In genomic region chr17:66925811-66926500, GRCh38 we compare ENCODE assay signal across 20 cellular contexts. TPM values are rescaled to one million over a fixed set of nuclear protein-coding genes. Genes with fewer than 3 reads are reported as not detected.
"Had no signal": no experiment of that assay in that cellular context is flagged by ENCODE, and none has a peak within 500 bp of the region (broad histone marks: within the 10 kb centered on the region; RNA-seq: fewer than 3 reads in every experiment).

No MANE protein-coding gene starts in this region.

- H3K27me3 ChIP-seq: cardiac muscle cell had no signal

- H3K4me1 ChIP-seq: lower lobe of right lung, prostate gland had no signal

- H3K27ac Mint-ChIP-seq: activated CD4-positive, alpha-beta T cell treated with anti-CD3 and anti-CD28 coated beads, Interleukin-2, amount 10 ng/mL, durations not matched to agents 24 days and 14 days; activated CD8-positive, alpha-beta T cell treated with anti-CD3 and anti-CD28 coated beads, Interleukin-2, amount 10 ng/mL, durations not matched to agents 7 days and 5 days; activated naive CD4-positive, alpha-beta T cell treated with anti-CD3 and anti-CD28 coated beads, Interleukin-2, amount 50 U/mL, for 72 hours; endodermal cell; nephron; stimulated activated naive CD8-positive, alpha-beta T cell treated with anti-CD3 and anti-CD28 coated beads, Interleukin-15, amount 100 ng/mL, for 72 hours; type B pancreatic cell had no signal

- DNase-seq: activated CD4-positive, alpha-beta T cell treated with anti-CD3 and anti-CD28 coated beads, Interleukin-2, amount 10 ng/mL, durations not matched to agents 24 days and 14 days; activated CD4-positive, CD25-positive, alpha-beta regulatory T cell; activated CD8-positive, alpha-beta memory T cell treated with anti-CD3 and anti-CD28 coated beads, Interleukin-2, amount 50 U/mL, for 4 hours; activated CD8-positive, alpha-beta T cell treated with anti-CD3 and anti-CD28 coated beads, Interleukin-2, amount 10 ng/mL, durations not matched to agents 7 days and 5 days; activated effector memory CD4-positive, alpha-beta T cell treated with anti-CD3 and anti-CD28 coated beads, Interleukin-2, amount 50 U/mL, for 16 hours; activated T-cell treated with anti-CD3 and anti-CD28 coated beads, Interleukin-2, amount 50 U/mL, for 48 hours; dorsolateral prefrontal cortex; endodermal cell; head of caudate nucleus; lower lobe of right lung; right cardiac atrium; small intestine; stimulated activated naive CD8-positive, alpha-beta T cell treated with anti-CD3 and anti-CD28 coated beads, Interleukin-15, amount 100 ng/mL, for 72 hours had no signal

- H3K36me3 Mint-ChIP-seq: type B pancreatic cell had no signal

- H3K4me3 ChIP-seq: cardiac muscle cell, dorsolateral prefrontal cortex, lower lobe of right lung, prostate gland had no signal

- H3K36me3 ChIP-seq: cardiac muscle cell, lower lobe of right lung, prostate gland had no signal

- FAIRE-seq: frontal cortex, small intestine, TTC549 had no signal

- H3K9me3 Mint-ChIP-seq: activated CD4-positive, alpha-beta T cell treated with anti-CD3 and anti-CD28 coated beads, Interleukin-2, amount 10 ng/mL, durations not matched to agents 24 days and 14 days; type B pancreatic cell had no signal

- H3K27ac ChIP-seq: cardiac muscle cell, dorsolateral prefrontal cortex, lower lobe of right lung, prostate gland had no signal

- H3K4me3 Mint-ChIP-seq: activated CD4-positive, alpha-beta T cell treated with anti-CD3 and anti-CD28 coated beads, Interleukin-2, amount 10 ng/mL, durations not matched to agents 24 days and 14 days; activated CD8-positive, alpha-beta T cell treated with anti-CD3 and anti-CD28 coated beads, Interleukin-2, amount 10 ng/mL, durations not matched to agents 7 days and 5 days; endodermal cell; nephron; stimulated activated naive CD8-positive, alpha-beta T cell treated with anti-CD3 and anti-CD28 coated beads, Interleukin-15, amount 100 ng/mL, for 72 hours; type B pancreatic cell had no signal

- ATAC-seq: activated CD8-positive, alpha-beta T cell treated with anti-CD3 and anti-CD28 coated beads, Interleukin-2, amount 10 ng/mL, durations not matched to agents 7 days and 5 days; activated naive CD4-positive, alpha-beta T cell treated with anti-CD3 and anti-CD28 coated beads, Interleukin-2, amount 50 U/mL, for 72 hours; lower lobe of right lung; right cardiac atrium; stimulated activated naive CD8-positive, alpha-beta T cell treated with anti-CD3 and anti-CD28 coated beads, Interleukin-15, amount 100 ng/mL, for 72 hours had no signal

- H3K9me3 ChIP-seq: prostate gland had no signal

- H3K4me1 Mint-ChIP-seq: activated CD4-positive, alpha-beta T cell treated with anti-CD3 and anti-CD28 coated beads, Interleukin-2, amount 10 ng/mL, durations not matched to agents 24 days and 14 days; stimulated activated naive CD8-positive, alpha-beta T cell treated with anti-CD3 and anti-CD28 coated beads, Interleukin-15, amount 100 ng/mL, for 72 hours had no signal

RNA-seq across cellular contexts. Expression of gene CACNG4, which starts 38.6 kb away (rescaled TPM):
- total RNA-seq: activated CD4-positive, alpha-beta T cell treated with anti-CD3 and anti-CD28 coated beads, Interleukin-2, amount 10 ng/mL, durations not matched to agents 24 days and 14 days; activated CD8-positive, alpha-beta T cell treated with anti-CD3 and anti-CD28 coated beads, Interleukin-2, amount 10 ng/mL, durations not matched to agents 7 days and 5 days; activated naive CD4-positive, alpha-beta T cell treated with anti-CD3 and anti-CD28 coated beads, Interleukin-2, amount 50 U/mL, for 72 hours had no signal
